18 cellular contexts compared by ENCODE assay signal in genomic region chr10:124255556-124255955, GRCh38.
DNase-seq lines count a peak whose midpoint lies in the region; ATAC-seq and TF ChIP-seq lines count a peak whose summit lies in the region.
"Had no signal": no experiment of that assay in that cellular context is flagged by ENCODE, and none has a peak within 500 bp of the region (broad histone marks: within the 10 kb centered on the region; RNA-seq: fewer than 3 reads in every experiment).

No MANE protein-coding gene starts in this region.

- H3K27ac ChIP-seq in SK-N-SH (ENCODE audit: low read depth in 2 of 2, low read length in 1 of 2) (no peak overlapping the region), muscle layer of colon (ENCODE audit: low read depth, low read length) (peak overlapping the region; percentile 65), stomach (peak overlapping the region in 3 of 5 donors; percentile 52 to 83 (median 56)), heart left ventricle (peak overlapping the region in 1 of 12 donors; percentile 80)
- H3K27ac ChIP-seq: 22Rv1, A549, C4-2B had no signal

- no peaks in the 10 kb centered on the region for H3K79me2 ChIP-seq in SK-N-SH (ENCODE audit: insufficient read depth)

- H3K36me3 ChIP-seq in SK-N-SH (replicated peaks in 1 of 2; ENCODE audit: control insufficient read depth in 1 of 2, insufficient read depth in 2 of 2, low read length in 1 of 2) (no peaks in the 10 kb centered on the region), muscle layer of colon (ENCODE audit: insufficient read depth, low read length) (no peaks in the 10 kb centered on the region), stomach (no peaks in the 10 kb centered on the region), heart left ventricle (no peaks in the 10 kb centered on the region)

- 36% methylated on average over 5 of the region's 5 CpGs for WGBS in SK-N-SH (ENCODE audit: low lambda C conversion rate)
- 68 to 77% (median 72%) methylated on average over 5 of the region's 5 CpGs for WGBS in stomach, 5 donors
- 77 to 83% (median 78%) methylated on average over 5 of the region's 5 CpGs for WGBS in heart left ventricle, 4 donors

- no peak for TF ChIP-seq CTCF in SK-N-SH (IDR thresholded peaks at IDR 0.05)
- no peak for TF ChIP-seq CTCF in stomach (IDR thresholded peaks at IDR 0.05)
- no peak for TF ChIP-seq CTCF in heart left ventricle (IDR thresholded peaks at IDR 0.05)

- intact Hi-C loops in stomach (cut with DNase I; ENCODE audit: low total_unique reads) (no loop called here), heart left ventricle (cut with DNase I) (loop anchor here in 2 of 10 donors (10.0 kb wide), 1 partner anchor 129 kb away; no protein-coding TSS in a partner anchor)

- no peaks in the 10 kb centered on the region for H3K27me3 ChIP-seq in SK-N-SH (ENCODE audit: insufficient read depth)
- no peaks in the 10 kb centered on the region for H3K27me3 ChIP-seq in muscle layer of colon (ENCODE audit: control insufficient read depth in 1 of 2, insufficient read depth in 2 of 2, low read length in 2 of 2)
- H3K27me3 ChIP-seq in stomach, result no peaks in the 10 kb centered on the region
- no peaks in the 10 kb centered on the region for H3K27me3 ChIP-seq in heart left ventricle

- no peak overlapping the region for H3K4me2 ChIP-seq in SK-N-SH
- H3K4me2 ChIP-seq: A549 had no signal

- ATAC-seq in SK-N-SH treated with all-trans-retinoic acid at 6 μM for 48 hours (no peak), left lobe of liver (peak; percentile 34), GM21423 (IDR thresholded peaks at IDR 0.05; ENCODE audit: unreplicated experiment) (no peak), heart left ventricle (no peak)
- ATAC-seq: A549 had no signal

- H3K4me1 ChIP-seq in SK-N-SH (ENCODE audit: control insufficient read depth in 1 of 2, insufficient read depth in 2 of 2, low read depth in 1 of 2, low read length in 1 of 2) (peaks cover 0 to 17% of the 10 kb centered on the region in 2 experiments; a peak in 1 of 4 replicates), muscle layer of colon (ENCODE audit: insufficient read depth, low read length) (peaks cover 46% of the 10 kb centered on the region), stomach (peaks cover 0 to 12% (median 3%) of the 10 kb centered on the region in 4 donors), heart left ventricle (peaks cover 0 to 22% (median 4%) of the 10 kb centered on the region in 12 donors)
- H3K4me1 ChIP-seq: A549 had no signal

- TF ChIP-seq RAD21 in SK-N-SH (IDR thresholded peaks at IDR 0.05; ENCODE audit: low read length), result 0 out of 2 replicates have a peak, but pooled peaks have one; percentile 4

- POLR2A ChIA-PET in SK-N-SH (lab: Yijun Ruan, JAX), result no interaction called here

- H3K9ac ChIP-seq in SK-N-SH (no peak overlapping the region), muscle layer of colon (ENCODE audit: low read length) (no peak overlapping the region)

- H3F3A ChIP-seq in SK-N-SH (replicated peaks; ENCODE audit: insufficient read depth), result no peaks in the 10 kb centered on the region

- H4K20me1 ChIP-seq in SK-N-SH (ENCODE audit: insufficient read depth), result no peaks in the 10 kb centered on the region

- H3K9me3 ChIP-seq in SK-N-SH (no peaks in the 10 kb centered on the region), muscle layer of colon (ENCODE audit: low read length) (no peaks in the 10 kb centered on the region), stomach (peaks cover 0 to 13% (median 5%) of the 10 kb centered on the region in 4 donors), heart left ventricle (peaks cover 0 to 12% (median 3%) of the 10 kb centered on the region in 12 donors)

- CTCF ChIA-PET in SK-N-SH (lab: Yijun Ruan, JAX), result interaction anchor here (1.0 to 7.0 kb wide), 4 partner anchors 12 to 260 kb away, joined by 3 to 52 read pairs (median 18); no protein-coding TSS in a partner anchor

- H3K4me3 ChIP-seq in SK-N-SH (ENCODE audit: low read depth in 2 of 2, low read length in 1 of 2) (no peak overlapping the region), muscle layer of colon (ENCODE audit: low read depth in 1 of 2, low read length in 2 of 2) (no peak overlapping the region), stomach (no peak overlapping the region), heart left ventricle (no peak overlapping the region)
- H3K4me3 ChIP-seq: A549 had no signal

- TF ChIP-seq EP300 in SK-N-SH (IDR thresholded peaks at IDR 0.05; ENCODE audit: borderline replicate concordance in 1 of 2, low read depth in 1 of 2, low read length in 1 of 2), result peak in 1 of 2 experiments; percentile 32; a peak in 1 of 4 replicates
- peak; percentile 90 for TF ChIP-seq EP300 in stomach (IDR thresholded peaks at IDR 0.05)

- no peak overlapping the region for H2AFZ ChIP-seq in SK-N-SH (ENCODE audit: low read depth)

- no peak for TF ChIP-seq POLR2A in stomach (IDR thresholded peaks at IDR 0.05)
- no peak for TF ChIP-seq POLR2A in heart left ventricle (IDR thresholded peaks at IDR 0.05)

- DNase-seq in SK-N-SH (peak; percentile 40), left lobe of liver (ENCODE audit: low spot score) (no peak), stomach (no peak), heart left ventricle (no peak)
- DNase-seq in activated CD8-positive, alpha-beta memory T cell treated with anti-CD3 and anti-CD28 coated beads, Interleukin-2, amount 50 U/mL, for 48 hours, result no peak
- DNase-seq: AML-193; CD4-positive, alpha-beta T cell; DMS153; DMS79 treated with DMSO at 0.1 percent for 48 hours; GF-D8; GOT3; H7 had no signal

- no peaks in the 10 kb centered on the region for H3K9me2 ChIP-seq in SK-N-SH

TF ChIP-seq in SK-N-SH, 30 proteins besides CTCF, POLR2A, EP300 and RAD21:
- TF ChIP-seq FOXJ3 (CRISPR knock-in tag; IDR thresholded peaks at IDR 0.05) (peak; percentile 67; the same call in 1 of the 2 replicates), ELF1 (IDR thresholded peaks at IDR 0.05) (no peak), TAF1 (IDR thresholded peaks at IDR 0.05; ENCODE audit: borderline replicate concordance, low read depth, low read length) (no peak), RCOR1 (IDR thresholded peaks at IDR 0.05; ENCODE audit: low read length) (peak; percentile 54; the same call in 1 of the 2 replicates)
- TF ChIP-seq, protein P1, sequence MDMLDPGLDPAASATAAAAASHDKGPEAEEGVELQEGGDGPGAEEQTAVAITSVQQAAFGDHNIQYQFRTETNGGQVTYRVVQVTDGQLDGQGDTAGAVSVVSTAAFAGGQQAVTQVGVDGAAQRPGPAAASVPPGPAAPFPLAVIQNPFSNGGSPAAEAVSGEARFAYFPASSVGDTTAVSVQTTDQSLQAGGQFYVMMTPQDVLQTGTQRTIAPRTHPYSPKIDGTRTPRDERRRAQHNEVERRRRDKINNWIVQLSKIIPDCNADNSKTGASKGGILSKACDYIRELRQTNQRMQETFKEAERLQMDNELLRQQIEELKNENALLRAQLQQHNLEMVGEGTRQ (IDR thresholded peaks at IDR 0.05; ENCODE audit: borderline replicate concordance, low read depth, low read length), result no peak

TF ChIP-seq in SK-N-SH treated with all-trans-retinoic acid at 6 μM for 48 hours, 23 proteins besides CTCF, POLR2A, EP300 and RAD21:
- TF ChIP-seq TCF4 (CRISPR knock-in tag; IDR thresholded peaks at IDR 0.05; ENCODE audit: borderline replicate concordance) (no peak), ISL1 (CRISPR knock-in tag; IDR thresholded peaks at IDR 0.05) (no peak), ZC3H10 (CRISPR knock-in tag; IDR thresholded peaks at IDR 0.05) (no peak), ZFP30 (CRISPR knock-in tag; IDR thresholded peaks at IDR 0.05) (no peak), RARB (CRISPR knock-in tag; IDR thresholded peaks at IDR 0.05) (no peak), ZNF565 (CRISPR knock-in tag; conservative IDR thresholded peaks at IDR 0.05; ENCODE audit: low read depth) (no peak), TOX (CRISPR knock-in tag; IDR thresholded peaks at IDR 0.05; ENCODE audit: borderline replicate concordance) (no peak), SNAI2 (CRISPR knock-in tag; IDR thresholded peaks at IDR 0.05) (no peak), ZNF8 (CRISPR knock-in tag; IDR thresholded peaks at IDR 0.05) (no peak)

Comparison
In these comparisons a context has a peak if more than half of its experiments do, and no peak if none do; other contexts are left out.
1. H3K27ac ChIP-seq: peak in muscle layer of colon (single experiment) and stomach (3 of 5); none in SK-N-SH (0 of 2).